ENCODE assay signal across 21 cellular contexts in genomic region chr1:230235876-230236275, GRCh38.
DNase-seq lines count a peak whose midpoint lies in the region; ATAC-seq, FAIRE-seq and TF ChIP-seq lines count a peak whose summit lies in the region.
"Had no signal": no experiment of that assay in that cellular context is flagged by ENCODE, and none has a peak within 500 bp of the region (broad histone marks: within the 10 kb centered on the region; RNA-seq: fewer than 3 reads in every experiment).

No MANE protein-coding gene starts in this region.

- no peak for TF ChIP-seq CTCF in parathyroid adenoma (IDR thresholded peaks at IDR 0.05)

- H3K79me2 ChIP-seq in parathyroid adenoma, result no peaks in the 10 kb centered on the region

- no peaks in the 10 kb centered on the region for H3K27me3 ChIP-seq in parathyroid adenoma (ENCODE audit: control insufficient read depth, insufficient read depth, low read length)
- H3K27me3 ChIP-seq: BLaER1 had no signal

- peaks cover 2% of the 10 kb centered on the region for H3K4me1 ChIP-seq in parathyroid adenoma
- H3K4me1 ChIP-seq: Caco-2, HAP-1 had no signal

- no peaks in the 10 kb centered on the region for H3K27me3 Mint-ChIP-seq in effector memory CD8-positive, alpha-beta T cell
- H3K27me3 Mint-ChIP-seq: B cell; CD4-positive, CD25-positive, alpha-beta regulatory T cell had no signal

- H3K4me2 ChIP-seq in parathyroid adenoma (ENCODE audit: low read length), result peak overlapping the region; percentile 36
- H3K4me2 ChIP-seq: BLaER1 had no signal

- H3K27ac Mint-ChIP-seq in effector memory CD8-positive, alpha-beta T cell, result no peak overlapping the region
- H3K27ac Mint-ChIP-seq: B cell; CD4-positive, CD25-positive, alpha-beta regulatory T cell; CD8-positive, alpha-beta T cell; HFFc6 had no signal

- H3K4me1 Mint-ChIP-seq in effector memory CD8-positive, alpha-beta T cell (ENCODE audit: low read depth in 2 of 2), result peaks cover 5 to 18% of the 10 kb centered on the region in 2 donors

- H3K9me3 Mint-ChIP-seq in effector memory CD8-positive, alpha-beta T cell, result no peaks in the 10 kb centered on the region
- H3K9me3 Mint-ChIP-seq: CD8-positive, alpha-beta T cell; HFFc6 had no signal

- no peak overlapping the region for H3K9ac ChIP-seq in SK-N-MC (ENCODE audit: insufficient read length)
- no peak overlapping the region for H3K9ac ChIP-seq in parathyroid adenoma
- H3K9ac ChIP-seq: BLaER1 had no signal

- H3K36me3 Mint-ChIP-seq in effector memory CD8-positive, alpha-beta T cell (ENCODE audit: insufficient read depth), result no peaks in the 10 kb centered on the region

- FAIRE-seq in urothelium cell line (lab: Jason Lieb, UNC), result peak; percentile 35
- FAIRE-seq: GM12878, H54 had no signal

- no peak overlapping the region for H3K4me3 Mint-ChIP-seq in effector memory CD8-positive, alpha-beta T cell
- H3K4me3 Mint-ChIP-seq: B cell; CD4-positive, CD25-positive, alpha-beta regulatory T cell; CD8-positive, alpha-beta T cell; HFFc6 had no signal

- no peak for DNase-seq in SK-N-MC (ENCODE audit: low read depth, low spot score)
- DNase-seq in islet precursor cell, result peak; percentile 42
- DNase-seq in urothelium cell line (ENCODE audit: low spot score), result no peak
- no peak for DNase-seq in effector memory CD8-positive, alpha-beta T cell
- DNase-seq: Caco-2; CD4-positive, CD25-positive, alpha-beta regulatory T cell; CD8-positive, alpha-beta T cell; DMS153; DND-41; GDM1; GOT3; HFFc6 had no signal

- H3K27ac ChIP-seq in SK-N-MC, result peak overlapping the region; percentile 90
- H3K27ac ChIP-seq in parathyroid adenoma, result no peak overlapping the region
- H3K27ac ChIP-seq: BLaER1, C4-2B had no signal

- H3K4me3 ChIP-seq in SK-N-MC, result peak overlapping the region; percentile 64
- no peak overlapping the region for H3K4me3 ChIP-seq in parathyroid adenoma (ENCODE audit: low read depth, low read length)
- H3K4me3 ChIP-seq: BLaER1, GM12878, HAP-1 had no signal

- no peak overlapping the region for H2AFZ ChIP-seq in parathyroid adenoma

- peaks cover 4% of the 10 kb centered on the region; the same call in 1 of the 2 replicates for H3K36me3 ChIP-seq in SK-N-MC (ENCODE audit: insufficient read depth, low read length)
- no peaks in the 10 kb centered on the region for H3K36me3 ChIP-seq in parathyroid adenoma (ENCODE audit: control insufficient read depth, insufficient read depth, low read length)

- H3K9me3 ChIP-seq in SK-N-MC (ENCODE audit: low read depth, low read length), result no peaks in the 10 kb centered on the region; the same call in 1 of the 2 replicates
- no peaks in the 10 kb centered on the region for H3K9me3 ChIP-seq in parathyroid adenoma (ENCODE audit: control insufficient read depth, low read length)
- H3K9me3 ChIP-seq: Caco-2, HAP-1 had no signal

- no peak for ATAC-seq in effector memory CD8-positive, alpha-beta T cell (replicated peaks)
- ATAC-seq in HG03457 (IDR thresholded peaks at IDR 0.05; ENCODE audit: unreplicated experiment), result no peak
- ATAC-seq in HG02610 (IDR thresholded peaks at IDR 0.05; ENCODE audit: unreplicated experiment), result no peak
- ATAC-seq: CD8-positive, alpha-beta T cell; GM12878 had no signal
